In genomic region chr5:81171769-81172168, GRCh38 we compare ENCODE assay signal across 16 cellular contexts.
DNase-seq lines count a peak whose midpoint lies in the region; ATAC-seq and TF ChIP-seq lines count a peak whose summit lies in the region.
"Had no signal": no experiment of that assay in that cellular context is flagged by ENCODE, and none has a peak within 500 bp of the region (broad histone marks: within the 10 kb centered on the region; RNA-seq: fewer than 3 reads in every experiment).

No MANE protein-coding gene starts in this region.

- no peak overlapping the region for H3K27ac ChIP-seq in RWPE2 (ENCODE audit: poor library complexity, severe bottlenecking)
- H3K27ac ChIP-seq: 22Rv1, psoas muscle had no signal

- DNase-seq in NCI-H1105 treated with DMSO at 0.1 percent for 48 hours (lab: John Stamatoyannopoulos, UW) (peak; percentile 0), NCI-H1105 (lab: John Stamatoyannopoulos, UW) (no peak), LoVo (ENCODE audit: low spot score) (peak; percentile 77), RWPE2 (ENCODE audit: low spot score) (no peak), left kidney (ENCODE audit: low read depth, low spot score) (peak; percentile 30), NCI-H510A treated with DMSO at 0.1 percent for 48 hours (lab: John Stamatoyannopoulos, UW) (no peak)
- DNase-seq: NCI-H1092; psoas muscle; stimulated activated naive CD4-positive, alpha-beta T cell treated with Interleukin-2 at 50 U/mL for 16 hours had no signal

- no peaks in the 10 kb centered on the region for H3K9me3 ChIP-seq in RWPE2 (ENCODE audit: severe bottlenecking)
- H3K9me3 ChIP-seq: HAP-1, heart left ventricle, psoas muscle had no signal

- H3K27me3 ChIP-seq in RWPE2 (ENCODE audit: insufficient read depth, poor library complexity, severe bottlenecking): no peaks in the 10 kb centered on the region
- H3K27me3 ChIP-seq: heart left ventricle had no signal

- H3K4me3 ChIP-seq in RWPE2 (ENCODE audit: severe bottlenecking): no peak overlapping the region
- H3K4me3 ChIP-seq: HAP-1, heart left ventricle, psoas muscle, skin epidermis had no signal

- TF ChIP-seq CTCF in RWPE2 (IDR thresholded peaks at IDR 0.05; ENCODE audit: poor library complexity, severe bottlenecking): no peak

- no peaks in the 10 kb centered on the region for H3K4me1 ChIP-seq in RWPE2 (ENCODE audit: insufficient read depth, poor library complexity, severe bottlenecking)
- H3K4me1 ChIP-seq: psoas muscle had no signal

- H3K36me3 ChIP-seq in RWPE2 (ENCODE audit: low read depth): no peaks in the 10 kb centered on the region
- H3K36me3 ChIP-seq: HAP-1, heart left ventricle had no signal

- ATAC-seq in RWPE2 (ENCODE audit: low read depth) (peak; percentile 69), HG03097 (IDR thresholded peaks at IDR 0.05; ENCODE audit: low FRiP score, unreplicated experiment) (no peak), GM19351 (IDR thresholded peaks at IDR 0.05; ENCODE audit: unreplicated experiment) (no peak)
- ATAC-seq: activated CD4-positive, CD25-positive, alpha-beta regulatory T cell treated with anti-CD3 and anti-CD28 coated beads, Interleukin-2, amount 50 U/mL, for 24 hours; psoas muscle had no signal

Comparison
In these comparisons a context has a peak if more than half of its experiments do, and no peak if none do; other contexts are left out.
1. DNase-seq: peak in NCI-H1105 treated with DMSO at 0.1 percent for 48 hours (single experiment), LoVo (single experiment) and left kidney (single experiment); none in NCI-H1105 (single experiment), RWPE2 (single experiment) and NCI-H510A treated with DMSO at 0.1 percent for 48 hours (single experiment).